9 cellular contexts compared by ENCODE assay signal in the genomic region with DNA sequence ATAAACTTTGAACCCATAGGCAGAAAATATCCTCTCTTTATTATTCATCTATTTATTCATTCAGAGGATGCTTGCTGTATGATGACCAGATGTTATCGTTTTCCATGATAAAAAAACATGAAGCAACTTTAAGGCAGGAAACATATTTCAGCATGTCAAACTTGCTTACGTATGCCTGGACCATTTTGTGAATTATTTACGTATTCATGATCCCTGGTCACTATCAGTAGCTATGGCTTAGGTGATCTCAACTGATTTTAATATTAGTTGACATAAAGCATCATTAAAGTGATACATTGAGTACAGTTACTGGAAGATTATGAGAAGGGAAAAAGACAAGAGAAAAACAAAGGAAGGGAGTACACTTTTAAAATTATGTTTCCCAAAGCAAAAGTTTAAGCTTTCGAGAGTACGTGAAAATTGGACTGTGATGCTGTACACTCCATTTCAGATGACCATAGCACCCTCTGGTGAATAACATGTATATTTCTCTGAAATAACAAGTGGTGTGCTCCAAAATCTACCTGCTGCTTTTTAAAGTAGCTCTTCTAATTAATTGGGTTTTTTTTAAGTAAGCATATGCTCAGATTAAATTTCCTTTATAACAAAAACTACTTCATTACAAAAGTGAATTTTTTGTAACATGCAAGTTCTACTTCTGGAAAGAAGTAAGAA.
DNase-seq lines count a peak whose midpoint lies in the region; ATAC-seq, FAIRE-seq and TF ChIP-seq lines count a peak whose summit lies in the region.
"Had no signal": no experiment of that assay in that cellular context is flagged by ENCODE, and none has a peak within 500 bp of the region (broad histone marks: within the 10 kb centered on the region; RNA-seq: fewer than 3 reads in every experiment).

No MANE protein-coding gene starts in this region.

- H3K4me1 ChIP-seq in HepG2 (ENCODE audit: insufficient read depth, low read length) = no peaks in the 10 kb centered on the region

- FAIRE-seq in HTR-8/SVneo (lab: Jason Lieb, UNC) (no peak), HepG2 (lab: Jason Lieb, UNC) (no peak)

- CTCF ChIA-PET in HepG2 (lab: Yijun Ruan, JAX; ENCODE audit: low intra/inter-chr PET ratio, low total read pairs) = no interaction called here

- no peaks in the 10 kb centered on the region for H3K36me3 ChIP-seq in HepG2 (replicated peaks in 1 of 2; ENCODE audit: control insufficient read depth in 1 of 2, insufficient read depth in 2 of 2, low read length in 2 of 2)
- H3K36me3 ChIP-seq: neutrophil had no signal

- no peak for TF ChIP-seq RAD21 in HepG2 (CRISPR knock-in tag; IDR thresholded peaks at IDR 0.05)

- BruUV-seq in HepG2 (replicated peaks; lab: Mats Ljungman, UMichigan) = no TSS peak

- no peaks in the 10 kb centered on the region for H3K9me3 ChIP-seq in HepG2 (ENCODE audit: low read length)
- H3K9me3 ChIP-seq: neutrophil had no signal

- H3K4me2 ChIP-seq in HepG2 (ENCODE audit: low read depth, low read length) = no peak overlapping the region

- in situ Hi-C loops in HepG2 (cut with HindIII; ENCODE audit: extremely low pct_ligation_motif_present, low pct_unique_long_range_greater_than_20kb) = no loop called here

- H3K9ac ChIP-seq in HepG2 (ENCODE audit: insufficient read depth, low read depth, low read length) = no peak overlapping the region

- TF ChIP-seq CTCF in 22Rv1 (IDR thresholded peaks at IDR 0.05) (peak; percentile 68), brain (conservative IDR thresholded peaks at IDR 0.05) (peak; percentile 63 to 75), HepG2 (CRISPR knock-in tag; IDR thresholded peaks at IDR 0.05) (peak; percentile 39; the same call in 1 of the 2 replicates)

- POLR2A ChIA-PET in HepG2 (lab: Yijun Ruan, JAX) = no interaction called here

- H3K27me3 ChIP-seq in HepG2 (ENCODE audit: control insufficient read depth in 1 of 2, insufficient read depth in 2 of 2, low read length in 2 of 2) = no peaks in the 10 kb centered on the region
- H3K27me3 ChIP-seq: neutrophil had no signal

- H3K4me1 Mint-ChIP-seq in brain = peaks cover 3% of the 10 kb centered on the region

- WGBS in HepG2 (ENCODE audit: low lambda C conversion rate) = 17% methylated on average over 5 of the region's 5 CpGs

- H3K4me3 Mint-ChIP-seq in brain = peak overlapping the region in 2 of 5 experiments; percentile 28 to 67

- peaks cover 0 to 4% (median 0%) of the 10 kb centered on the region in 5 experiments for H3K9me3 Mint-ChIP-seq in brain

- intact Hi-C loops in HepG2 (cut with micrococcal nuclease; ENCODE audit: unreplicated experiment) = loop anchor here (1.0 kb wide), 1 partner anchor 754 kb away; no protein-coding TSS in a partner anchor

- no peak overlapping the region for H3K4me3 ChIP-seq in HepG2 (replicated peaks in 1 of 3; ENCODE audit: insufficient read depth in 1 of 3, low read depth in 2 of 3, low read length in 3 of 3)

- DNase-seq in HTR-8/SVneo (ENCODE audit: insufficient read length, low spot score) (peak; percentile 17), HepG2 (ENCODE audit: low spot score) (peak; percentile 16), NCI-H345 treated with DMSO at 0.1 percent for 48 hours (lab: John Stamatoyannopoulos, UW; ENCODE audit: unreplicated experiment) (no peak), UCSD-AML1 (lab: John Stamatoyannopoulos, UW; ENCODE audit: unreplicated experiment) (no peak)
- DNase-seq in stimulated activated CD4-positive, alpha-beta T cell treated with anti-CD3 and anti-CD28 coated beads, Interleukin-4, amount 100 ng/mL, for 24 hours = no peak

- H2AFZ ChIP-seq in HepG2 (ENCODE audit: low read length) = no peak overlapping the region

- TF ChIP-seq EP300 in HepG2 (IDR thresholded peaks at IDR 0.05; ENCODE audit: low read depth in 2 of 2, low read length in 2 of 2) (no peak), HepG2 (CRISPR knock-in tag; IDR thresholded peaks at IDR 0.05; ENCODE audit: borderline replicate concordance) (no peak)

- no peak overlapping the region for H3K27ac ChIP-seq in 22Rv1
- no peak overlapping the region for H3K27ac ChIP-seq in HepG2 (ENCODE audit: extremely low read length, insufficient read depth, low read length)
- H3K27ac ChIP-seq: neutrophil had no signal

- no peak for TF ChIP-seq POLR2A in HepG2 (IDR thresholded peaks at IDR 0.05; ENCODE audit: insufficient read depth in 1 of 2, low read depth in 2 of 2, low read length in 2 of 2)

- no peaks in the 10 kb centered on the region for H4K20me1 ChIP-seq in HepG2 (ENCODE audit: insufficient read depth, low read length)

- no peaks in the 10 kb centered on the region for H3K36me3 Mint-ChIP-seq in brain

- H3K27me3 Mint-ChIP-seq in brain = no peaks in the 10 kb centered on the region

- ATAC-seq in HepG2 = peak; percentile 72
- no peak for ATAC-seq in HG02852 (IDR thresholded peaks at IDR 0.05; ENCODE audit: unreplicated experiment)

- peak overlapping the region in 2 of 5 experiments; percentile 54 to 63 for H3K27ac Mint-ChIP-seq in brain

- no peaks in the 10 kb centered on the region for H3K79me2 ChIP-seq in HepG2 (ENCODE audit: insufficient read depth, low read length)

TF ChIP-seq in HepG2, 621 proteins besides CTCF, POLR2A, EP300 and RAD21:
- TF ChIP-seq STAG1 (CRISPR knock-in tag; IDR thresholded peaks at IDR 0.05) (peak; percentile 55), ZNF343 (CRISPR knock-in tag; IDR thresholded peaks at IDR 0.05) (no peak)

Comparison
In these comparisons a context has a peak if more than half of its experiments do, and no peak if none do; other contexts are left out.
1. DNase-seq: peak in HTR-8/SVneo (single experiment) and HepG2 (single experiment); none in NCI-H345 treated with DMSO at 0.1 percent for 48 hours (single experiment), stimulated activated CD4-positive, alpha-beta T cell treated with anti-CD3 and anti-CD28 coated beads, Interleukin-4, amount 100 ng/mL, for 24 hours (single experiment) and UCSD-AML1 (single experiment).
2. Peak in every context shown above with its lines, with median percentiles within 50 percentile points of each other: CTCF ChIP-seq.